Comparison of ENCODE assay signal across 20 cellular contexts in genomic region chr3:16058511-16058910, GRCh38.
A peak's percentile ranks its signal among the peaks of the same experiment; 100 is the strongest.
DNase-seq lines count a peak whose midpoint lies in the region; ATAC-seq and TF ChIP-seq lines count a peak whose summit lies in the region.
"Had no signal": no experiment of that assay in that cellular context is flagged by ENCODE, and none has a peak within 500 bp of the region (broad histone marks: within the 10 kb centered on the region; RNA-seq: fewer than 3 reads in every experiment).

No MANE protein-coding gene starts in this region.

- H3K27me3 ChIP-seq in ascending aorta (no peaks in the 10 kb centered on the region), stomach (no peaks in the 10 kb centered on the region)
- H3K27me3 ChIP-seq: BE2C had no signal

- no peak for TF ChIP-seq EP300 in stomach (IDR thresholded peaks at IDR 0.05)

- DNase-seq in ELR (ENCODE audit: low read depth), result peak; percentile 83
- DNase-seq in ascending aorta (ENCODE audit: low spot score in 2 of 2), result no peak
- peak; percentile 62 for DNase-seq in iris pigment epithelial cell (ENCODE audit: low read depth)
- DNase-seq in stomach, result no peak
- no peak for DNase-seq in NCI-H1105 (lab: John Stamatoyannopoulos, UW)
- no peak for DNase-seq in GOT3 (lab: John Stamatoyannopoulos, UW)
- DNase-seq in GM19240 (ENCODE audit: insufficient read length, low spot score), result no peak
- DNase-seq in left colon, result no peak
- DNase-seq: activated CD8-positive, alpha-beta memory T cell treated with anti-CD3 and anti-CD28 coated beads, Interleukin-2, amount 10 ng/mL, durations not matched to agents 7 days and 5 days; activated gamma-delta T cell treated with Interleukin-2 at 50 U/mL for 16 hours; BE2C; DMS153; effector memory CD4-positive, alpha-beta T cell; head of caudate nucleus; KBM-7; NCI-H1417 treated with DMSO at 0.1 percent for 48 hours; small intestine; stimulated activated naive CD4-positive, alpha-beta T cell treated with Interleukin-2 at 50 U/mL for 16 hours had no signal

- no peak overlapping the region for H3K4me3 ChIP-seq in ascending aorta
- H3K4me3 ChIP-seq in stomach, result no peak overlapping the region
- H3K4me3 ChIP-seq: HAP-1 had no signal

- peak overlapping the region; percentile 68 to 90 for H3K27ac ChIP-seq in ascending aorta
- H3K27ac ChIP-seq in stomach, result peak overlapping the region in 4 of 5 donors; percentile 76 to 83 (median 78)
- H3K27ac ChIP-seq: VCaP had no signal

- peaks cover 5 to 56% of the 10 kb centered on the region in 2 donors for H3K4me1 ChIP-seq in ascending aorta
- H3K4me1 ChIP-seq in stomach, result peaks cover 0 to 14% (median 8%) of the 10 kb centered on the region in 4 donors
- H3K4me1 ChIP-seq: BE2C, HAP-1 had no signal

- H3K9me3 ChIP-seq in ascending aorta, result no peaks in the 10 kb centered on the region
- H3K9me3 ChIP-seq in stomach, result no peaks in the 10 kb centered on the region
- H3K9me3 ChIP-seq: BE2C, HAP-1 had no signal

- ATAC-seq in left colon, result no peak
- ATAC-seq: activated CD8-positive, alpha-beta memory T cell treated with anti-CD3 and anti-CD28 coated beads, Interleukin-2, amount 10 ng/mL, durations not matched to agents 7 days and 5 days had no signal

- TF ChIP-seq CTCF in ascending aorta (IDR thresholded peaks at IDR 0.05), result no peak
- TF ChIP-seq CTCF in stomach (IDR thresholded peaks at IDR 0.05), result no peak

- no peak for TF ChIP-seq POLR2A in stomach (IDR thresholded peaks at IDR 0.05)

- intact Hi-C loops in ascending aorta (cut with DNase I) (no loop called here), stomach (cut with DNase I; ENCODE audit: low total_unique reads) (no loop called here), left colon (cut with DNase I, micrococcal nuclease) (no loop called here)

- WGBS in stomach, 5 donors, result 85 to 92% (median 88%) methylated on average over 1 of the region's 1 CpG

- no peaks in the 10 kb centered on the region for H3K36me3 ChIP-seq in ascending aorta
- no peaks in the 10 kb centered on the region for H3K36me3 ChIP-seq in stomach
- H3K36me3 ChIP-seq: BE2C, HAP-1 had no signal

Comparison
In these comparisons a context has a peak if more than half of its experiments do, and no peak if none do; other contexts are left out.
1. DNase-seq: peak in ELR (single experiment) and iris pigment epithelial cell (single experiment); none in ascending aorta (0 of 2), stomach (single experiment), NCI-H1105 (single experiment), GOT3 (single experiment), GM19240 (single experiment) and left colon (0 of 2).